In genomic region chr22:46090631-46091201, GRCh38 we compare ENCODE assay signal across 8 cellular contexts. TPM values are rescaled to one million over a fixed set of nuclear protein-coding genes. Genes with fewer than 3 reads are reported as not detected.
A peak's percentile ranks its signal among the peaks of the same experiment; 100 is the strongest.
DNase-seq lines count a peak whose midpoint lies in the region; ATAC-seq lines count a peak whose summit lies in the region.

No MANE protein-coding gene starts in this region.

- H3K27ac Mint-ChIP-seq in activated naive CD4-positive, alpha-beta T cell treated with anti-CD3 and anti-CD28 coated beads, Interleukin-2, amount 50 U/mL, for 72 hours, result peak overlapping the region; percentile 27 to 55

- H3K36me3 Mint-ChIP-seq in activated naive CD4-positive, alpha-beta T cell treated with anti-CD3 and anti-CD28 coated beads, Interleukin-2, amount 50 U/mL, for 72 hours, result no peaks in the 10 kb centered on the region

- peak overlapping the region; percentile 64 to 68 for H3K27ac ChIP-seq in aorta (ENCODE audit: low read depth in 1 of 2, low read length in 2 of 2)

- WGBS in aorta, 2 donors, result 42% methylated on average over 10 of the region's 10 CpGs

- ATAC-seq in activated naive CD4-positive, alpha-beta T cell treated with anti-CD3 and anti-CD28 coated beads, Interleukin-2, amount 50 U/mL, for 72 hours, result no peak
- ATAC-seq in esophagus mucosa, result peak; percentile 19
- no peak for ATAC-seq in aorta (ENCODE audit: low FRiP score)
- ATAC-seq in GM21515 (IDR thresholded peaks at IDR 0.05; ENCODE audit: unreplicated experiment), result no peak

- intact Hi-C loops in aorta (cut with DNase I), result no loop called here

- H3K4me3 ChIP-seq in aorta (ENCODE audit: low read length in 2 of 2), result no peak overlapping the region

- no peaks in the 10 kb centered on the region for H3K27me3 ChIP-seq in aorta (ENCODE audit: control insufficient read depth in 1 of 2, insufficient read depth in 2 of 2, low read length in 1 of 2)

- no peaks in the 10 kb centered on the region for H3K9me3 ChIP-seq in aorta (ENCODE audit: control insufficient read depth, low read length)

- DNase-seq in activated naive CD4-positive, alpha-beta T cell treated with anti-CD3 and anti-CD28 coated beads, Interleukin-2, amount 50 U/mL, for 72 hours (ENCODE audit: low spot score in 2 of 2), result no peak
- DNase-seq in activated naive CD4-positive, alpha-beta T cell treated with anti-CD3 and anti-CD28 coated beads, Interleukin-2, amount 50 U/mL, for 16 hours, result no peak
- DNase-seq in myocyte (ENCODE audit: low read depth) (peak; percentile 68), aorta (peak; percentile 61 to 82), superior temporal gyrus (ENCODE audit: extremely low spot score) (no peak)
- DNase-seq in activated naive CD4-positive, alpha-beta T cell treated with Interleukin-2 at 50 U/mL for 16 hours, result no peak

- peaks cover 0 to 6% of the 10 kb centered on the region in 2 donors for H3K4me1 ChIP-seq in aorta (ENCODE audit: control insufficient read depth in 1 of 2, insufficient read depth in 2 of 2, low read length in 2 of 2)

- H3K9me3 Mint-ChIP-seq in activated naive CD4-positive, alpha-beta T cell treated with anti-CD3 and anti-CD28 coated beads, Interleukin-2, amount 50 U/mL, for 72 hours, result no peaks in the 10 kb centered on the region

- peaks cover 0 to 2% of the 10 kb centered on the region in 2 donors for H3K36me3 ChIP-seq in aorta (ENCODE audit: control insufficient read depth in 1 of 2, insufficient read depth in 2 of 2, low read length in 1 of 2)

RNA-seq across cellular contexts. Expression of gene PPARA, which starts 59.6 kb away (rescaled TPM):
- 10 to 100 TPM; 10.8 to 13.1 TPM for total RNA-seq in activated naive CD4-positive, alpha-beta T cell treated with anti-CD3 and anti-CD28 coated beads, Interleukin-2, amount 50 U/mL, for 72 hours
- total RNA-seq in esophagus mucosa (12.9 TPM), myocyte (17.5 and 26.3 TPM in 2 replicates), aorta (10 to 100 TPM; 29.6 to 32.1 TPM)
- 7.7 TPM for polyA plus RNA-seq in myocyte (2012)
- polyA plus RNA-seq in aorta, result 1 to 10 TPM; 6.9 to 9.8 TPM

Comparison
In these comparisons a context has a peak if more than half of its experiments do, and no peak if none do; other contexts are left out.
1. DNase-seq: peak in myocyte (single experiment) and aorta (2 of 2); none in activated naive CD4-positive, alpha-beta T cell treated with anti-CD3 and anti-CD28 coated beads, Interleukin-2, amount 50 U/mL, for 72 hours (0 of 2), activated naive CD4-positive, alpha-beta T cell treated with anti-CD3 and anti-CD28 coated beads, Interleukin-2, amount 50 U/mL, for 16 hours (single experiment), superior temporal gyrus (single experiment) and activated naive CD4-positive, alpha-beta T cell treated with Interleukin-2 at 50 U/mL for 16 hours (single experiment).